Comparison of ENCODE assay signal across 8 cellular contexts in the genomic region with DNA sequence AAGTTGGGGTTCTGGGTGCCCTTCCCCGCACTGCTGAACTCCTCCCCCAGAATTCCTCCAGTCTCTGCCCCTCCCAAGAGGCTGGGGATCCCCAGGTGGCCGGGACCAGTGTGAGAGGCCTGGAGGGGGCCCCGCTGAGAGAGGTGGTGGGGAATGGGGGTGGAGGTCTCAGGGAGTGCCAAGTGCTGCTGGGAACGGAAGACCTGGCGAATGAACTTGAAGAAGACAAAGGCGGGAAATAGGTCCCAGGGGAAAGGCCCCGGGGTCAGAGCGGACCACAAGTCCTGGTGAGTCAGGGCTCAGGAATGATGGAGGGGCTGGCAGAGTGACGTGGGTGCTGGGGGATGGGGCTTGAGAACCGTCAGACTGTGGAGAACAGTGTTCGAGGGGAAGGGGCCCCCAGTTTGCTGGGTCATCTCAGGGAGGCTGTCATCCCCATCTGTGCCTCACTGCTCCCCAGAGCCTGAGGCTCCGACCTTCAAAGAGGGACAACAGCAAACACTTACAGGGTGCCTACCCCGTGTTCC. TPM values are rescaled to one million over a fixed set of nuclear protein-coding genes. Genes with fewer than 3 reads are reported as not detected.
DNase-seq lines count a peak whose midpoint lies in the region; ATAC-seq, FAIRE-seq and TF ChIP-seq lines count a peak whose summit lies in the region.

No MANE protein-coding gene starts in this region.

- H3K27ac ChIP-seq in psoas muscle = peak overlapping the region; percentile 69

- TF ChIP-seq CTCF in psoas muscle (IDR thresholded peaks at IDR 0.05) = no peak

- peaks cover 10% of the 10 kb centered on the region; the same call in 1 of the 2 replicates for H3K4me1 ChIP-seq in ES-I3 (ENCODE audit: insufficient read depth, low read length)
- no peaks in the 10 kb centered on the region for H3K4me1 ChIP-seq in psoas muscle

- intact Hi-C loops in psoas muscle (cut with DNase I) = loop anchor here (5.0 kb wide), 2 partner anchors 57 to 137 kb away; no protein-coding TSS in a partner anchor

- DNase-seq in RCC 7860 (ENCODE audit: low spot score) (peak; percentile 92), foreskin melanocyte (peak; percentile 77), psoas muscle (peak; percentile 64 to 79), NCI-H1105 (lab: John Stamatoyannopoulos, UW) (no peak), hippocampal formation (lab: John Stamatoyannopoulos, UW) (no peak), NCI-H1930 (lab: John Stamatoyannopoulos, UW) (no peak)

- peak overlapping the region; percentile 43 for H3K9ac ChIP-seq in ES-I3 (ENCODE audit: low read depth, low read length)

- H3K9me3 ChIP-seq in ES-I3 (ENCODE audit: control insufficient read depth, insufficient read depth, low read length) (no peaks in the 10 kb centered on the region), psoas muscle (no peaks in the 10 kb centered on the region)

- FAIRE-seq in RCC 7860 (lab: Jason Lieb, UNC) = peak; percentile 83

- peaks cover 0 to 15% (median 4%) of the 10 kb centered on the region in 3 donors for H3K27me3 ChIP-seq in psoas muscle (ENCODE audit: insufficient read depth in 3 of 3, low read length in 2 of 3)

- WGBS in psoas muscle, 3 donors = 22 to 38% (median 25%) methylated on average over 13 of the region's 13 CpGs

- H3K36me3 ChIP-seq in ES-I3 (ENCODE audit: insufficient read depth, low read length) = no peaks in the 10 kb centered on the region
- H3K36me3 ChIP-seq in psoas muscle (ENCODE audit: insufficient read depth in 1 of 2, low read depth in 1 of 2) = no peaks in the 10 kb centered on the region

- H3K4me3 ChIP-seq in psoas muscle = no peak overlapping the region

- peak; percentile 61 to 70 (median 66) for ATAC-seq in psoas muscle
- no peak for ATAC-seq in GM21717 (IDR thresholded peaks at IDR 0.05; ENCODE audit: unreplicated experiment)

RNA-seq across cellular contexts. Expression of a gene that starts 15.8 kb away (rescaled TPM):
- 10 to 100 TPM in 2 of 4 donors, 1 to 10 TPM in 2; 6.2 to 11.7 (median 10.0) TPM for total RNA-seq in psoas muscle
- 1 to 10 TPM; 2.3 to 7.1 (median 5.6) TPM for polyA plus RNA-seq in psoas muscle

RNA-seq across cellular contexts. Expression of a gene that starts 35.5 kb away (rescaled TPM):
- total RNA-seq in psoas muscle = 1 to 10 TPM in 1 of 4 donors, under 1 TPM in 2, not detected in 1; 0.42 to 1.8 (median 0.53) TPM
- under 1 TPM; 0.09 to 0.42 (median 0.15) TPM for polyA plus RNA-seq in psoas muscle

RNA-seq across cellular contexts. Expression of a gene that starts 40.3 kb away (rescaled TPM):
- total RNA-seq in psoas muscle = 100 to 1,000 TPM in 2 of 4 donors, 10 to 100 TPM in 2; 61.7 to 143 (median 118) TPM
- 10 to 100 TPM; 14.5 to 96.8 (median 22.8) TPM for polyA plus RNA-seq in psoas muscle

RNA-seq across cellular contexts. Expression of a gene that starts 57.0 kb away (rescaled TPM):
- 100 to 1,000 TPM; 115 to 309 (median 183) TPM for total RNA-seq in psoas muscle
- 10 to 100 TPM; 29.0 to 97.8 (median 50.4) TPM for polyA plus RNA-seq in psoas muscle

Comparison
In these comparisons a context has a peak if more than half of its experiments do, and no peak if none do; other contexts are left out.
1. DNase-seq: peak in RCC 7860 (single experiment), foreskin melanocyte (single experiment) and psoas muscle (2 of 2); none in NCI-H1105 (single experiment), hippocampal formation (0 of 2) and NCI-H1930 (0 of 2).